In the genomic region with DNA sequence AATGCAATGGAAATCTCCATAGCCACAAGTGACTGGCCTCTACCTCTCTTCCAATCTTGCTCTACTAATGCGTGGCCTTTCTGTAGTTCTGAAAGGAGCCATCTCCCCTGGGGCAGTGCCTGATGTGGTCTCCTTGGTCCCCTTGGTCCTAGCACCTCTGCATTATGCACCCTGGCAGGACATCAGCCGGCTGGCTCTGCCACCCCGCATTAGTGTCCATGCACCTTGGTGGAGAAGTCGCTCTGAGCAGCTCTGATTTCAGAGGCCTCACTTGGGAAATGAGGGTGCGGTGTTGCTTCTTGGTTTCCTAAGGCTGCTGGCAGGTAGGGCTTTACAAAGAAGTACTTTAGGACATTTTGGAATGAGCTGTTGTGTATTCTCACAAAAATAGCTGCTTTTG, we compare ENCODE assay signal across 31 cellular contexts.
"Had no signal": no experiment of that assay in that cellular context is flagged by ENCODE, and none has a peak within 500 bp of the region (broad histone marks: within the 10 kb centered on the region; RNA-seq: fewer than 3 reads in every experiment).

No MANE protein-coding gene starts in this region.

- DNase-seq: activated B cell treated with CpG ODN at 0.5 μM for 24 hours; activated CD4-positive, alpha-beta memory T cell treated with anti-CD3 and anti-CD28 coated beads for 36 hours; activated CD4-positive, alpha-beta T cell treated with anti-CD3 and anti-CD28 coated beads for 4 hours; activated CD4-positive, alpha-beta T cell treated with anti-CD3 and anti-CD28 coated beads, Interleukin-2, amount 50 U/mL, for 1 hour; activated CD4-positive, CD25-positive, alpha-beta regulatory T cell treated with anti-CD3 and anti-CD28 coated beads, Interleukin-2, amount 50 U/mL, for 72 hours; activated CD8-positive, alpha-beta memory T cell treated with anti-CD3 and anti-CD28 coated beads, Interleukin-2, amount 50 U/mL, for 4 hours; activated gamma-delta T cell treated with Interleukin-2 at 50 U/mL for 16 hours; activated naive CD4-positive, alpha-beta T cell treated with anti-CD3 and anti-CD28 coated beads for 36 hours; activated T-cell treated with anti-CD3 and anti-CD28 coated beads for 4 hours; activated T-cell treated with anti-CD3 and anti-CD28 coated beads, Interleukin-2, amount 50 U/mL, for 48 hours; adrenal gland; Kasumi-1; KG1; MG63; NCI-H1048; NCI-H1105 treated with DMSO at 0.1 percent for 48 hours; NCI-H1436 treated with DMSO at 0.1 percent for 48 hours; NCI-H1694 treated with DMSO at 0.1 percent for 48 hours; NCI-H2029; NCI-H345; NCI-H524 treated with DMSO at 0.1 percent for 48 hours; PC-3; Peyer's patch; RPMI8226; SHP77 treated with DMSO at 0.1 percent for 48 hours; SK-N-SH had no signal

- H3K9me3 ChIP-seq: adrenal gland, MG63, Peyer's patch, SJSA1, SK-N-SH had no signal

- ATAC-seq: activated naive CD4-positive, alpha-beta T cell treated with anti-CD3 and anti-CD28 coated beads, Interleukin-2, amount 50 U/mL, for 72 hours; activated T-helper 17 cell treated with anti-CD3 and anti-CD28 coated beads, Interleukin-2, amount 50 U/mL, for 72 hours; PC-3 had no signal

- H3K4me3 ChIP-seq: adrenal gland, MG63, Peyer's patch, SJSA1 had no signal

- H3K36me3 ChIP-seq: adrenal gland, MG63 had no signal

- FAIRE-seq: bronchial epithelial cell, TTC549 had no signal

- H3K4me1 ChIP-seq: adrenal gland, Peyer's patch, SJSA1 had no signal

- H3K27ac ChIP-seq: adrenal gland, Peyer's patch, SJSA1 had no signal

- H3K9ac ChIP-seq: SK-N-SH had no signal
